Comparison of ENCODE assay signal across 19 cellular contexts in the genomic region with DNA sequence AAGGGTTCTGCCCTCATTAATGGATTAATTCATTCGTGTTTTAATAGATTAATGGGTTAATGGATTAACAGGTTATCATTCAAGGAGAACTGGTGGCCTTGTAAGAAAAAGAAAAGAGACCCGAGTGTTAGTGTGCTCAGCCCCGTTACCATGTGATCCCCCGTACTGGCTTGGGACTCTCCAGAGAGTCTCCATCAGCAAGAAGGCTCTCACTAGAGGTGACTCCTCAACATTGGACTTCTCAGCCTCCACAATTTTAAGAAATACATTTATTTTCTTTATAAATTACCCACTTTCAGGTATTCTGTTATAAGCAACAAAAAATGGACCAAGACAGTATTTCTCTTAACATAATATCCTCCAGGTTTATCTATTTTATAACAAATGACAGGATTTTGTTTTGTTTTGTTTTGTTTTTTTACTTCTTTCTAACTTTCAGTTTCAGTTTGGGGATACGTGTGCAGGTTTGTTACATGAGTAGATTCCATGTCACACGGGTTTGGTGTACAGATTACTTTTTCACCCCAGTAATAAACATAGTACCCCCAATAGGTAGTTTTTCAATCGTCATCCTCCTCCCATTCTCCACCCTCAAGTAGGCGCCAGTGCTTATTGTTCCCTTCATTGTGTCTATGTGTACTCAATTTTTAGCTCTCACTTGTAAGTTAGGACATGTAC.
"Had no signal": no experiment of that assay in that cellular context is flagged by ENCODE, and none has a peak within 500 bp of the region (broad histone marks: within the 10 kb centered on the region; RNA-seq: fewer than 3 reads in every experiment).

No MANE protein-coding gene starts in this region.

- H3K27ac Mint-ChIP-seq: activated CD4-positive, alpha-beta T cell treated with anti-CD3 and anti-CD28 coated beads, Interleukin-2, amount 10 ng/mL, durations not matched to agents 7 days and 5 days; activated CD8-positive, alpha-beta T cell treated with anti-CD3 and anti-CD28 coated beads, Interleukin-2, amount 10 ng/mL, durations not matched to agents 7 days and 5 days; activated naive CD4-positive, alpha-beta T cell treated with anti-CD3 and anti-CD28 coated beads, Interleukin-2, amount 50 U/mL, for 72 hours; mesothelial cell of epicardium; nephron progenitor cell had no signal

- DNase-seq: activated CD4-positive, alpha-beta T cell treated with anti-CD3 and anti-CD28 coated beads, Interleukin-2, amount 10 ng/mL, durations not matched to agents 7 days and 5 days; activated CD8-positive, alpha-beta memory T cell treated with anti-CD3 and anti-CD28 coated beads, Interleukin-2, amount 50 U/mL, for 48 hours; activated CD8-positive, alpha-beta T cell treated with anti-CD3 and anti-CD28 coated beads, Interleukin-2, amount 10 ng/mL, durations not matched to agents 7 days and 5 days; activated gamma-delta T cell treated with Interleukin-2 at 50 U/mL for 16 hours; anterior cingulate cortex; caudate nucleus; dorsolateral prefrontal cortex; foreskin keratinocyte; islet precursor cell; left colon; nephron progenitor cell; nucleus accumbens; stimulated activated naive CD4-positive, alpha-beta T cell; tibial artery had no signal

- H2AFZ ChIP-seq: hepatocyte had no signal

- H3K4me3 Mint-ChIP-seq: activated CD4-positive, alpha-beta T cell treated with anti-CD3 and anti-CD28 coated beads, Interleukin-2, amount 10 ng/mL, durations not matched to agents 7 days and 5 days; activated CD8-positive, alpha-beta T cell treated with anti-CD3 and anti-CD28 coated beads, Interleukin-2, amount 10 ng/mL, durations not matched to agents 7 days and 5 days; brain; mesothelial cell of epicardium; nephron progenitor cell had no signal

- H3K36me3 ChIP-seq: tibial artery had no signal

- H3K4me2 ChIP-seq: hepatocyte had no signal

- ATAC-seq: activated CD8-positive, alpha-beta T cell treated with anti-CD3 and anti-CD28 coated beads, Interleukin-2, amount 10 ng/mL, durations not matched to agents 7 days and 5 days; activated naive CD4-positive, alpha-beta T cell treated with anti-CD3 and anti-CD28 coated beads, Interleukin-2, amount 50 U/mL, for 72 hours; foreskin keratinocyte; left colon had no signal

- H3K4me1 Mint-ChIP-seq: activated CD4-positive, alpha-beta T cell treated with anti-CD3 and anti-CD28 coated beads, Interleukin-2, amount 10 ng/mL, durations not matched to agents 7 days and 5 days; brain; mesothelial cell of epicardium; nephron progenitor cell had no signal

- H3K79me2 ChIP-seq: hepatocyte had no signal

- H3K27me3 ChIP-seq: dorsolateral prefrontal cortex, foreskin keratinocyte, hepatocyte, tibial artery had no signal

- H3K4me3 ChIP-seq: dorsolateral prefrontal cortex, hepatocyte, lung, tibial artery had no signal

- H3K4me1 ChIP-seq: foreskin keratinocyte, tibial artery had no signal

- H3K27ac ChIP-seq: dorsolateral prefrontal cortex, foreskin keratinocyte, hepatocyte, tibial artery had no signal

- H3K9me3 ChIP-seq: tibial artery had no signal

- H3K9me3 Mint-ChIP-seq: nephron progenitor cell had no signal

- H3K36me3 Mint-ChIP-seq: activated naive CD4-positive, alpha-beta T cell treated with anti-CD3 and anti-CD28 coated beads, Interleukin-2, amount 50 U/mL, for 72 hours; brain; mesothelial cell of epicardium had no signal

- H3K27me3 Mint-ChIP-seq: activated CD4-positive, alpha-beta T cell treated with anti-CD3 and anti-CD28 coated beads, Interleukin-2, amount 10 ng/mL, durations not matched to agents 7 days and 5 days had no signal
